1 cellular context compared by ENCODE assay signal in the genomic region with DNA sequence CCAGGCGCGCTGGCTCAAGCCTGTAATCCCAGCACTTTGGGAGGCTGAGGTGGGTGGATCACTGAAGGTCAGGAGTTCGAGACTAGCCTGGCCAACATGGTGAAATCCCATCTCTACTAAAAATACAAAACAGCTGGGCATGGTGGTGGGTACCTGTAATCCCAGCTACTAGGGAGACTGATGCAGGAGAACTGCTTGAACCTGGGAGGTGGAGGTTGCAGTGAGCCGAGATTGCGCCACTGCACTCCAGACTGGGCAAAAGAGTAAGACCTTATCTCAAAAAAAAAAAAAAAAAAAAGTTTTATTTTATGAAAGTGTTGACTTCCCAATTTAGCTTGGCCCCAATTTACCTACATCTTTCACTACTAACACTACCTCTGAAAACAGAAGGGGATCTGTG.
A peak's percentile ranks its signal among the peaks of the same experiment; 100 is the strongest.
TF ChIP-seq lines count a peak whose summit lies in the region.

No MANE protein-coding gene starts in this region.

TF ChIP-seq in HEK293, 187 proteins besides CTCF, POLR2A, EP300 and RAD21:
- 0 out of 2 replicates have a peak, but pooled peaks have one; percentile 35 for TF ChIP-seq PRDM1 (tag by site-specific recombination; IDR thresholded peaks at IDR 0.05)
- peak; percentile 66; the same call in 1 of the 2 replicates for TF ChIP-seq ZNF121 (tag by site-specific recombination; IDR thresholded peaks at IDR 0.05)
- TF ChIP-seq ZNF362 (tag by site-specific recombination; IDR thresholded peaks at IDR 0.05) = peak; percentile 22
